ENCODE assay signal across 8 cellular contexts in the genomic region with DNA sequence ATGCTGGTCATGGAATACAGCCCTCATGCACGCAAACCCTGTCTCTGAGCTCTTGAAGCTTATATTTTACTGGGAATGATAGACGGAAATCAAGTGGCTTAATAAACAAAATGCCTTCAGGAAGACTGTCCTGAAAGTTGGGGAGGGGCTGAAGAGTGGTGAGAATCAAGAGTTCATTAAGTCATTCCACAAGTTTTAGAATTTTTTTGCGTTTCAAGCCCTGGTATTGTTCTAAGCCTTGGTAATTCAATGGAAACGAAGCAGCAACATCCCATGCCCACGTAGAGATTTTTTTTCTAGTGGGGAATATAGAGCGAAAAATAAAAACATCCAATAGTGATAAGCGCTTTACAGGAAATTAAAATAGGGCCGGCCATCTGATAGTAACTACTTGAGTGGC. TPM values are rescaled to one million over a fixed set of nuclear protein-coding genes. Genes with fewer than 3 reads are reported as not detected.
A peak's percentile ranks its signal among the peaks of the same experiment; 100 is the strongest.
DNase-seq lines count a peak whose midpoint lies in the region; ATAC-seq and TF ChIP-seq lines count a peak whose summit lies in the region.

No MANE protein-coding gene starts in this region.

- H2BK120ac ChIP-seq in trophoblast cell (ENCODE audit: insufficient read depth, low read length, poor library complexity): no peak overlapping the region

- 12 to 14% methylated on average over 8 of the region's 8 CpGs for WGBS in esophagus, 2 donors
- WGBS in trophoblast cell (ENCODE audit: extremely low coverage, insufficient coverage, insufficient read length): no CpG with 5 or more reads among the region's 8 CpGs

- H3K9me3 ChIP-seq in Peyer's patch (no peaks in the 10 kb centered on the region), esophagus (ENCODE audit: control insufficient read depth in 2 of 2, insufficient read depth in 1 of 2, low read depth in 1 of 2, low read length in 1 of 2) (no peaks in the 10 kb centered on the region), trophoblast cell (ENCODE audit: insufficient read depth, low read depth, low read length) (no peaks in the 10 kb centered on the region)

- DNase-seq in CMK (ENCODE audit: low read depth): peak; percentile 14
- no peak for DNase-seq in Peyer's patch
- no peak for DNase-seq in trophoblast cell
- DNase-seq in C1 segment of cervical spinal cord (lab: John Stamatoyannopoulos, UW): no peak
- no peak for DNase-seq in GOT3 (lab: John Stamatoyannopoulos, UW)

- peaks cover 0 to 12% (median 0%) of the 10 kb centered on the region in 3 donors for H3K36me3 ChIP-seq in Peyer's patch
- no peaks in the 10 kb centered on the region for H3K36me3 ChIP-seq in esophagus (ENCODE audit: control insufficient read depth in 2 of 2, insufficient read depth in 2 of 2, low read length in 1 of 2)
- H3K36me3 ChIP-seq in trophoblast cell (ENCODE audit: control insufficient read depth in 1 of 2, insufficient read depth in 2 of 2, low read length in 2 of 2): peaks cover under 1 to 5% of the 10 kb centered on the region in 2 experiments

- peak overlapping the region; percentile 82 for H2AFZ ChIP-seq in trophoblast cell (ENCODE audit: insufficient read depth, low read length, poor library complexity)

- no peak overlapping the region for H2BK5ac ChIP-seq in trophoblast cell (ENCODE audit: low read depth, low read length, poor library complexity)

- no peak overlapping the region for H3K18ac ChIP-seq in trophoblast cell (ENCODE audit: low read length)

- no peak overlapping the region for H2AK5ac ChIP-seq in trophoblast cell (ENCODE audit: low read length)

- H3K4me2 ChIP-seq in trophoblast cell (ENCODE audit: low read length): peak overlapping the region; percentile 94

- H3K79me1 ChIP-seq in trophoblast cell (ENCODE audit: low read length): peaks cover 12% of the 10 kb centered on the region

- H3K4ac ChIP-seq in trophoblast cell (ENCODE audit: low read depth, low read length): peak overlapping the region; percentile 77

- H3K4me3 ChIP-seq in Peyer's patch (peak overlapping the region; percentile 67 to 74 (median 68)), esophagus (ENCODE audit: low read depth in 1 of 2, low read length in 2 of 2) (peak overlapping the region; percentile 73 to 94), trophoblast cell (ENCODE audit: low read depth, low read length) (peak overlapping the region; percentile 87)

- peak overlapping the region; percentile 76 for H3K9ac ChIP-seq in trophoblast cell (ENCODE audit: low read length)

- H2BK12ac ChIP-seq in trophoblast cell (ENCODE audit: low read length): no peak overlapping the region

- H4K12ac ChIP-seq in trophoblast cell (ENCODE audit: low read depth, low read length): peak overlapping the region; percentile 68

- TF ChIP-seq POLR2A in Peyer's patch (IDR thresholded peaks at IDR 0.05): no peak

- no peak overlapping the region for H3K23ac ChIP-seq in trophoblast cell (ENCODE audit: low read length)

- H3K27ac ChIP-seq in Peyer's patch (peak overlapping the region; percentile 94 to 99 (median 96)), esophagus (ENCODE audit: low read depth in 2 of 2, low read length in 1 of 2) (peak overlapping the region; percentile 69 to 100), trophoblast cell (ENCODE audit: low read depth, low read length) (peak overlapping the region; percentile 11)

- peak overlapping the region; percentile 74 for H4K91ac ChIP-seq in trophoblast cell (ENCODE audit: low read depth, low read length)

- TF ChIP-seq CTCF in Peyer's patch (IDR thresholded peaks at IDR 0.05): no peak

- peak overlapping the region; percentile 99 for H4K8ac ChIP-seq in trophoblast cell (ENCODE audit: low read depth, low read length)

- H3K14ac ChIP-seq in trophoblast cell (ENCODE audit: low read length): peak overlapping the region; percentile 56

- ATAC-seq in HG02763 (IDR thresholded peaks at IDR 0.05; ENCODE audit: unreplicated experiment) (no peak), HG02678 (IDR thresholded peaks at IDR 0.05; ENCODE audit: unreplicated experiment) (no peak)

- H3K27me3 ChIP-seq in Peyer's patch: no peaks in the 10 kb centered on the region
- H3K27me3 ChIP-seq in esophagus (ENCODE audit: control insufficient read depth in 1 of 2, insufficient read depth in 2 of 2, low read length in 2 of 2): no peaks in the 10 kb centered on the region
- H3K27me3 ChIP-seq in trophoblast cell (ENCODE audit: insufficient read depth, low read length): no peaks in the 10 kb centered on the region

- H3K79me2 ChIP-seq in trophoblast cell (ENCODE audit: control insufficient read depth, insufficient read depth, low read length, poor library complexity): peaks cover 2% of the 10 kb centered on the region

- H3K4me1 ChIP-seq in Peyer's patch (peaks cover 0 to 17% (median 5%) of the 10 kb centered on the region in 4 donors), esophagus (ENCODE audit: control insufficient read depth in 2 of 2, insufficient read depth in 2 of 2, low read length in 1 of 2) (no peaks in the 10 kb centered on the region), trophoblast cell (ENCODE audit: control insufficient read depth in 1 of 2, insufficient read depth in 2 of 2, low read length in 2 of 2) (peaks cover 0 to 2% of the 10 kb centered on the region in 2 experiments)

RNA-seq across cellular contexts. Expression of gene PFAS, which starts 0.5 kb away (rescaled TPM):
- total RNA-seq in Peyer's patch: 10 to 100 TPM in 3 of 4 donors, 1 to 10 TPM in 1; 7.4 to 63.5 (median 14.0) TPM
- polyA plus RNA-seq in esophagus: 10 to 100 TPM in 1 of 2 donors, 1 to 10 TPM in 1; 8.1 to 16.2 TPM
- 13.3 and 14.4 TPM in 2 replicates for polyA plus RNA-seq in trophoblast cell (2013)

RNA-seq across cellular contexts. Expression of gene CTC1, which starts 1.8 kb away (rescaled TPM):
- 10 to 100 TPM; 35.0 to 99.9 (median 84.9) TPM for total RNA-seq in Peyer's patch
- 10 to 100 TPM in 1 of 2 donors, 1 to 10 TPM in 1; 7.3 to 20.5 TPM for polyA plus RNA-seq in esophagus
- 10.1 and 10.3 TPM in 2 replicates for polyA plus RNA-seq in trophoblast cell (2013)

RNA-seq across cellular contexts. Expression of gene RANGRF, which starts 38.8 kb away (rescaled TPM):
- total RNA-seq in Peyer's patch: 10 to 100 TPM in 3 of 4 donors, 1 to 10 TPM in 1; 6.8 to 27.2 (median 16.1) TPM
- polyA plus RNA-seq in esophagus: 10 to 100 TPM in 1 of 2 donors, 1 to 10 TPM in 1; 9.9 to 17.8 TPM
- 32.6 and 35.6 TPM in 2 replicates for polyA plus RNA-seq in trophoblast cell (2013)

RNA-seq across cellular contexts. Expression of gene AURKB, which starts 39.2 kb away (rescaled TPM):
- 100 to 1,000 TPM in 1 of 4 donors, 10 to 100 TPM in 3; 10.5 to 111 (median 19.1) TPM for total RNA-seq in Peyer's patch
- polyA plus RNA-seq in esophagus: 10 to 100 TPM; 25.3 to 28.3 TPM
- 77.1 and 81.2 TPM in 2 replicates for polyA plus RNA-seq in trophoblast cell (2013)

RNA-seq across cellular contexts. Expression of gene SLC25A35, which starts 45.6 kb away (rescaled TPM):
- 1 to 10 TPM in 3 of 4 donors, not detected in 1; 3.9 to 7.9 (median 7.5) TPM for total RNA-seq in Peyer's patch
- polyA plus RNA-seq in esophagus: 1 to 10 TPM; 2.7 to 6.6 TPM
- 2.6 and 2.8 TPM in 2 replicates for polyA plus RNA-seq in trophoblast cell (2013)

Comparison
In these comparisons a context has a peak if more than half of its experiments do, and no peak if none do; other contexts are left out.
1. H3K27ac ChIP-seq: peak in every context shown above with its lines; median percentile 96 in Peyer's patch; 84 in esophagus; 11 in trophoblast cell.